In the genomic region with DNA sequence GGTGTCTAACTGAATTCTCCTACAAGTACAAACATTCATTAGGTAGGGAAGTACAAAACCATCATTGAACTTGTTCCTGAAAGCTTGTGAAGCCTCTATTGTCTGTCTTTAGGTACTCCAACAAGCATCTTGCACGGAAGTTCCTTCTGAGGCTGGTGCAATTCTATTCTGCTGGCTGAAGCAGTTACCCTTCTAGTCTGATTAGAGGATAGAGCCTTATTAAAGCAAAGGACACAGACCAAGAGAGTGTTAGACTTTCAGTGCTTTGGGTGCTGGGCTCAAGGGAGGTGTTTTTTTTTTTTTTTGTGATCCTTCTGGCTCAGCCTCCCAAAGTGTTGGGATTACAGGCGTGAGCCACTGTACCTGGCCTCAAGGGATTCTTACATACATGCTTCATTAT, we compare ENCODE assay signal across 31 cellular contexts. TPM values are rescaled to one million over a fixed set of nuclear protein-coding genes. Genes with fewer than 3 reads are reported as not detected.
DNase-seq lines count a peak whose midpoint lies in the region; ATAC-seq, FAIRE-seq and TF ChIP-seq lines count a peak whose summit lies in the region.
"Had no signal": no experiment of that assay in that cellular context is flagged by ENCODE, and none has a peak within 500 bp of the region (broad histone marks: within the 10 kb centered on the region; RNA-seq: fewer than 3 reads in every experiment).

No MANE protein-coding gene starts in this region.

- H3K4me1 ChIP-seq in HepG2 (ENCODE audit: insufficient read depth, low read length) = peaks cover 70% of the 10 kb centered on the region
- H3K4me1 ChIP-seq in right lobe of liver = peaks cover 0 to 36% (median 4%) of the 10 kb centered on the region in 4 donors
- peaks cover 7 to 26% (median 20%) of the 10 kb centered on the region in 4 experiments for H3K4me1 ChIP-seq in H1 (replicated peaks in 1 of 4; ENCODE audit: control insufficient read depth in 3 of 4, insufficient read depth in 4 of 4, low read length in 3 of 4)

- H3K23ac ChIP-seq in H1 (ENCODE audit: insufficient read length) = no peak overlapping the region

- H3K36me3 ChIP-seq in HepG2 (replicated peaks in 1 of 2; ENCODE audit: control insufficient read depth in 1 of 2, insufficient read depth in 2 of 2, low read length in 2 of 2) (no peaks in the 10 kb centered on the region), right lobe of liver (no peaks in the 10 kb centered on the region), H1 (ENCODE audit: control insufficient read depth in 2 of 4, insufficient read depth in 4 of 4, low read length in 3 of 4) (no peaks in the 10 kb centered on the region)
- H3K36me3 ChIP-seq: adrenal gland, ovary had no signal

- H3K9me3 ChIP-seq in HepG2 (ENCODE audit: low read length) (no peaks in the 10 kb centered on the region), right lobe of liver (no peaks in the 10 kb centered on the region), H1 (ENCODE audit: insufficient read depth in 2 of 2, low read depth in 1 of 2, low read length in 1 of 2) (no peaks in the 10 kb centered on the region)
- H3K9me3 ChIP-seq: adrenal gland, body of pancreas, ovary had no signal

- H3K79me2 ChIP-seq in HepG2 (ENCODE audit: insufficient read depth, low read length) = no peaks in the 10 kb centered on the region
- H3K79me2 ChIP-seq in H1 (ENCODE audit: control insufficient read depth in 1 of 2, insufficient read depth in 2 of 2, low read length in 2 of 2) = no peaks in the 10 kb centered on the region
- H3K79me2 ChIP-seq: hepatocyte had no signal

- no peaks in the 10 kb centered on the region for H3K23me2 ChIP-seq in H1 (ENCODE audit: low read depth, low read length)

- H4K20me1 ChIP-seq in HepG2 (ENCODE audit: insufficient read depth, low read length) = no peaks in the 10 kb centered on the region
- no peaks in the 10 kb centered on the region for H4K20me1 ChIP-seq in H1 (replicated peaks in 1 of 2; ENCODE audit: control insufficient read depth in 1 of 2, insufficient read depth in 2 of 2, low read length in 2 of 2)

- no peak overlapping the region for H3K14ac ChIP-seq in H1 (ENCODE audit: insufficient read length)

- TF ChIP-seq POLR2A in HepG2 (IDR thresholded peaks at IDR 0.05; ENCODE audit: insufficient read depth in 1 of 2, low read depth in 2 of 2, low read length in 2 of 2) (no peak), right lobe of liver (IDR thresholded peaks at IDR 0.05) (no peak), H1 (IDR thresholded peaks at IDR 0.05; ENCODE audit: control extremely low read depth in 1 of 2, low read depth in 2 of 2, low read length in 2 of 2) (no peak)

- BruUV-seq in HepG2 (replicated peaks; lab: Mats Ljungman, UMichigan) = no TSS peak

- no peak overlapping the region for H4K8ac ChIP-seq in H1 (ENCODE audit: extremely low read depth, insufficient read depth, low read length)

- FAIRE-seq in HepG2 (lab: Jason Lieb, UNC) (no peak), H1 (lab: Jason Lieb, UNC) (no peak)
- FAIRE-seq: A204.1, GM12878, small intestine, urothelium cell line had no signal

- in situ Hi-C loops in HepG2 (cut with HindIII; ENCODE audit: extremely low pct_ligation_motif_present, low pct_unique_long_range_greater_than_20kb) = no loop called here
- in situ Hi-C loops in SK-MEL-5 (cut with HindIII; ENCODE audit: low pct_unique_long_range_greater_than_20kb, low sequenced_read_pairs) = no loop called here

- no peak overlapping the region for H2BK20ac ChIP-seq in H1 (ENCODE audit: low read length)

- no peak overlapping the region for H2BK15ac ChIP-seq in H1 (ENCODE audit: low read length)

- no peak overlapping the region for H4K5ac ChIP-seq in H1 (ENCODE audit: insufficient read length, low read depth, low read length)

- H3K4me2 ChIP-seq in HepG2 (ENCODE audit: low read depth, low read length) = no peak overlapping the region
- H3K4me2 ChIP-seq in H1 (ENCODE audit: insufficient read depth in 1 of 2, low read depth in 2 of 2, low read length in 2 of 2) = no peak overlapping the region; a peak in 1 of 4 replicates
- H3K4me2 ChIP-seq: hepatocyte had no signal

- peak overlapping the region; percentile 55; the same call in 1 of the 2 replicates for H2BK12ac ChIP-seq in H1 (ENCODE audit: low read depth, low read length)

- CTCF ChIA-PET in HepG2 (lab: Yijun Ruan, JAX; ENCODE audit: low intra/inter-chr PET ratio, low total read pairs) = interaction anchor here (2.7 kb wide), 1 partner anchor 11 kb away, joined by 10 read pairs; no protein-coding TSS in a partner anchor
- CTCF ChIA-PET in H1 (lab: Charles Lee; ENCODE audit: partially characterized antibody) = interaction anchor here (0.9 to 10.6 kb wide), 5 partner anchors 12 to 494 kb away, joined by 3 to 179 read pairs (median 27); no protein-coding TSS in a partner anchor

- no peak overlapping the region for H2BK120ac ChIP-seq in H1 (replicated peaks; ENCODE audit: low read depth, low read length)

- H3K18ac ChIP-seq in H1 (ENCODE audit: extremely low read depth, low read length) = no peak overlapping the region

- H3K27me3 ChIP-seq in HepG2 (ENCODE audit: control insufficient read depth in 1 of 2, insufficient read depth in 2 of 2, low read length in 2 of 2) = no peaks in the 10 kb centered on the region
- no peaks in the 10 kb centered on the region for H3K27me3 ChIP-seq in right lobe of liver
- H3K27me3 ChIP-seq in H1 (replicated peaks in 1 of 4; ENCODE audit: control insufficient read depth in 3 of 4, extremely low read depth in 1 of 4, insufficient read depth in 3 of 4, low read length in 3 of 4) = peaks cover 0 to 5% (median 2%) of the 10 kb centered on the region in 4 experiments; a peak in 1 of 7 replicates
- H3K27me3 ChIP-seq: adrenal gland, body of pancreas, hepatocyte, ovary had no signal

- intact Hi-C loops in HepG2 (cut with micrococcal nuclease; ENCODE audit: unreplicated experiment) = loop anchor here (5.0 kb wide), 1 partner anchor 885 kb away; a partner anchor contains a TSS
- intact Hi-C loops in right lobe of liver (cut with DNase I) = no loop called here

- peak overlapping the region; percentile 98 for H3K27ac ChIP-seq in HepG2 (ENCODE audit: extremely low read length, insufficient read depth, low read length)
- peak overlapping the region in 1 of 3 donors; percentile 7 for H3K27ac ChIP-seq in right lobe of liver
- no peak overlapping the region for H3K27ac ChIP-seq in H1 (ENCODE audit: low read depth, low read length)
- H3K27ac ChIP-seq: body of pancreas, hepatocyte, ovary had no signal

- H2BK5ac ChIP-seq in H1 (ENCODE audit: low read depth, low read length) = no peak overlapping the region

- H2AFZ ChIP-seq in HepG2 (ENCODE audit: low read length) = peak overlapping the region; percentile 5
- H2AFZ ChIP-seq in H1 (ENCODE audit: low read length) = no peak overlapping the region
- H2AFZ ChIP-seq: hepatocyte had no signal

- no peak overlapping the region for H4K91ac ChIP-seq in H1 (replicated peaks; ENCODE audit: insufficient read length, low read length)

- H2AK5ac ChIP-seq in H1 (ENCODE audit: low read depth, low read length) = no peak overlapping the region

- H3K56ac ChIP-seq in H1 (replicated peaks; ENCODE audit: insufficient read length, low read depth, low read length) = no peak overlapping the region

- TF ChIP-seq EP300 in HepG2 (IDR thresholded peaks at IDR 0.05; ENCODE audit: low read depth in 2 of 2, low read length in 2 of 2) (no peak), HepG2 (CRISPR knock-in tag; IDR thresholded peaks at IDR 0.05; ENCODE audit: borderline replicate concordance) (no peak), H1 (IDR thresholded peaks at IDR 0.05; ENCODE audit: borderline replicate concordance in 1 of 2, low read depth in 2 of 2, low read length in 2 of 2) (no peak)

- DNase-seq in HepG2 (ENCODE audit: low spot score) = no peak
- no peak for DNase-seq in right lobe of liver
- peak; percentile 49 for DNase-seq in SK-MEL-5 (ENCODE audit: low read depth, low spot score)
- peak in 1 of 2 experiments; percentile 24 for DNase-seq in H1 (ENCODE audit: low read depth in 1 of 2, low spot score in 2 of 2)
- DNase-seq in mesenteric fat pad (ENCODE audit: low spot score) = no peak
- no peak for DNase-seq in GF-D8 (lab: John Stamatoyannopoulos, UW)
- DNase-seq: activated CD4-positive, alpha-beta T cell treated with anti-CD3 and anti-CD28 coated beads, Interleukin-2, amount 50 U/mL, for 48 hours; activated CD4-positive, CD25-positive, alpha-beta regulatory T cell treated with anti-CD3 and anti-CD28 coated beads, Interleukin-2, amount 50 U/mL, for 72 hours; activated CD8-positive, alpha-beta memory T cell treated with anti-CD3 and anti-CD28 coated beads, Interleukin-2, amount 50 U/mL, for 4 hours; activated naive CD4-positive, alpha-beta T cell treated with anti-CD3 and anti-CD28 coated beads, Interleukin-2, amount 10 ng/mL, durations not matched to agents 7 days and 5 days; adrenal gland; AML-193; body of pancreas; CD4-positive, alpha-beta T cell; cerebellar nuclear complex; H7; NCI-H1048; NCI-H2107; NCI-H446 treated with DMSO at 0.1 percent for 48 hours; ovary; retina; small intestine; stimulated activated naive CD8-positive, alpha-beta T cell treated with anti-CD3 and anti-CD28 coated beads, Interleukin-15, amount 100 ng/mL, for 72 hours; T-helper 1 cell had no signal

- TF ChIP-seq CTCF in HepG2 (CRISPR knock-in tag; IDR thresholded peaks at IDR 0.05) = no peak
- no peak for TF ChIP-seq CTCF in right lobe of liver (IDR thresholded peaks at IDR 0.05)
- TF ChIP-seq CTCF in H1 (IDR thresholded peaks at IDR 0.05; ENCODE audit: control extremely low read depth in 1 of 3, insufficient read depth in 1 of 3, low read depth in 1 of 3, low read length in 3 of 3) = no peak

- ATAC-seq in HepG2 (no peak), right lobe of liver (no peak), HG02970 (IDR thresholded peaks at IDR 0.05; ENCODE audit: low FRiP score, unreplicated experiment) (no peak), HG02763 (IDR thresholded peaks at IDR 0.05; ENCODE audit: unreplicated experiment) (no peak)
- ATAC-seq: body of pancreas; stimulated activated naive CD8-positive, alpha-beta T cell treated with anti-CD3 and anti-CD28 coated beads, Interleukin-15, amount 100 ng/mL, for 72 hours had no signal

- TF ChIP-seq RAD21 in HepG2 (CRISPR knock-in tag; IDR thresholded peaks at IDR 0.05) (no peak), H1 (IDR thresholded peaks at IDR 0.05 in 1 of 2, conservative IDR thresholded peaks at IDR 0.05 in 1 of 2; ENCODE audit: low read depth in 2 of 2, low read length in 2 of 2) (no peak)

- H3K9ac ChIP-seq in HepG2 (ENCODE audit: insufficient read depth, low read depth, low read length) (no peak overlapping the region), H1 (replicated peaks in 1 of 4; ENCODE audit: extremely low read depth in 1 of 4, low read depth in 3 of 4, low read length in 3 of 4) (no peak overlapping the region)

- no peaks in the 10 kb centered on the region for H3K79me1 ChIP-seq in H1 (ENCODE audit: low read depth, low read length)

- no peak overlapping the region for H3K4me3 ChIP-seq in HepG2 (replicated peaks in 1 of 3; ENCODE audit: insufficient read depth in 1 of 3, low read depth in 2 of 3, low read length in 3 of 3)
- no peak overlapping the region for H3K4me3 ChIP-seq in right lobe of liver
- H3K4me3 ChIP-seq in H1 (ENCODE audit: extremely low read depth in 1 of 4, insufficient read depth in 2 of 4, low read depth in 3 of 4, low read length in 4 of 4) = no peak overlapping the region
- H3K4me3 ChIP-seq: adrenal gland, body of pancreas, GM12878, hepatocyte, lung, ovary had no signal

- POLR2A ChIA-PET in HepG2 (lab: Yijun Ruan, JAX) (interaction anchor here (1.1 to 5.0 kb wide), 2 partner anchors 11 to 13 kb away, joined by 3 to 53 read pairs; no protein-coding TSS in a partner anchor), H1 (lab: Charles Lee; ENCODE audit: partially characterized antibody) (interaction anchor here (1.3 to 5.9 kb wide), 4 partner anchors 10 to 47 kb away, joined by 3 to 197 read pairs (median 94); no protein-coding TSS in a partner anchor)

- H3K4ac ChIP-seq in H1 (replicated peaks; ENCODE audit: insufficient read length, low read depth, low read length) = no peak overlapping the region

- WGBS in HepG2 (ENCODE audit: low lambda C conversion rate) = 81% methylated on average over 2 of the region's 2 CpGs
- WGBS in right lobe of liver (ENCODE audit: insufficient coverage, low coverage, low lambda C conversion rate, missing lambda C conversion rate) = 88% methylated on average over 2 of the region's 2 CpGs
- 82% methylated on average over 2 of the region's 2 CpGs; no CpG with 5 or more reads in 1 of the 2 experiments for WGBS in H1 (ENCODE audit: extremely low coverage in 1 of 2, insufficient coverage in 1 of 2, insufficient read length in 1 of 2, insufficient replicate concordance in 2 of 2, low coverage in 1 of 2, low lambda C conversion rate in 2 of 2, missing lambda C conversion rate in 1 of 2), 2 experiments

RNA-seq across cellular contexts. Expression of a gene that starts 43.8 kb away (rescaled TPM):
- total RNA-seq in HepG2 (2016; rRNA removed; fragmentation: Illumina TruSeq; extraction: Trizol) = 2.9 and 4.9 TPM in 2 replicates
- 0.79 and 1.2 TPM in 2 replicates for total RNA-seq in HepG2 (2016; cell fraction: cytosol; rRNA removed; fragmentation: Illumina TruSeq; extraction: Trizol; ENCODE audit: low read depth)
- total RNA-seq in HepG2 (2016; cell fraction: insoluble cytoplasmic fraction; rRNA removed; fragmentation: Illumina TruSeq; extraction: Trizol) = 3.2 and 4.8 TPM in 2 replicates
- total RNA-seq in HepG2 (2016; cell fraction: membrane; rRNA removed; fragmentation: Illumina TruSeq; extraction: Trizol) = 2.1 and 2.5 TPM in 2 replicates
- 7.4 and 8.0 TPM in 2 replicates for total RNA-seq in HepG2 (2016; cell fraction: nucleus; rRNA removed; fragmentation: Illumina TruSeq; extraction: Trizol)
- 2.6 and 3.5 TPM in 2 replicates for polyA plus RNA-seq in HepG2 (2011; rRNA removed)
- polyA plus RNA-seq in HepG2 (2011; cell fraction: cytosol; rRNA removed) = 3.1 and 5.9 TPM in 2 replicates
- polyA plus RNA-seq in HepG2 (2011; cell fraction: nucleus; rRNA removed) = 6.0 and 6.9 TPM in 2 replicates
- polyA plus RNA-seq in HepG2 (2012) = 1.3 and 1.7 TPM in 2 replicates
- polyA plus RNA-seq in HepG2 (2016; cell fraction: cytosol; fragmentation: Illumina TruSeq; extraction: Trizol; ENCODE audit: low read depth) = 0.36 and 0.60 TPM in 2 replicates
- 2.6 TPM in 2 replicates for polyA plus RNA-seq in HepG2 (2016; cell fraction: insoluble cytoplasmic fraction; fragmentation: Illumina TruSeq; extraction: Trizol; ENCODE audit: low read depth)
- 1.4 and 1.5 TPM in 2 replicates for polyA plus RNA-seq in HepG2 (2016; cell fraction: membrane; fragmentation: Illumina TruSeq; extraction: Trizol; ENCODE audit: low read depth)
- polyA plus RNA-seq in HepG2 (2016; cell fraction: nucleus; fragmentation: Illumina TruSeq; extraction: Trizol; ENCODE audit: insufficient read depth, low read depth) = 5.5 and 6.1 TPM in 2 replicates
- polyA minus RNA-seq in HepG2 (2011; rRNA and poly(A)+ RNA removed; ENCODE audit: low replicate concordance) = 1.1 and 11.2 TPM in 2 replicates
- polyA minus RNA-seq in HepG2 (2011; cell fraction: cytosol; rRNA and poly(A)+ RNA removed) = 2.0 and 2.2 TPM in 2 replicates
- 12.7 and 14.0 TPM in 2 replicates for polyA minus RNA-seq in HepG2 (2011; cell fraction: nucleus; rRNA and poly(A)+ RNA removed)
- total RNA-seq in right lobe of liver = 1 to 10 TPM; 2.2 to 4.1 (median 2.7) TPM
- 24.3 and 29.4 TPM in 2 replicates for total RNA-seq in SK-MEL-5 (2014; rRNA removed; shearing (Covaris generic))
- polyA plus RNA-seq in SK-MEL-5 (2015; cell fraction: cytosol; rRNA removed) = 20.9 and 25.2 TPM in 2 replicates
- 10.7 and 15.1 TPM in 2 replicates for polyA plus RNA-seq in SK-MEL-5 (2015; cell fraction: nucleus; rRNA removed)
- total RNA-seq in H1 (2021; fragmentation: NEBNext Ultra II Directional; extraction: Animal tissue kit (Norgen Biotek cat#: 25700)) = 0.15 and 0.27 TPM in 2 replicates
- 0.51 and 0.74 TPM in 2 replicates for polyA plus RNA-seq in H1 (2011; rRNA removed)
- polyA plus RNA-seq in H1 (2011; cell fraction: cytosol; rRNA removed) = 0.28 TPM
- 0.43 TPM for polyA plus RNA-seq in H1 (2011; cell fraction: nucleus; rRNA removed)
- polyA plus RNA-seq in H1 (2012, experiment 1 of 2) = 0.16 to 0.32 TPM (median 0.17 TPM) in 4 replicates
- polyA plus RNA-seq in H1 (2012, experiment 2 of 2) = 0.17 TPM
- 0.18 TPM for polyA plus RNA-seq in H1 (2013, experiment 1 of 2)
- 0.18 TPM for polyA plus RNA-seq in H1 (2013, experiment 2 of 2)
- polyA minus RNA-seq in H1 (2011; rRNA and poly(A)+ RNA removed) = 0.50 and 1.2 TPM in 2 replicates
- polyA minus RNA-seq in H1 (2011; cell fraction: cytosol; rRNA and poly(A)+ RNA removed) = not detected
- polyA minus RNA-seq in H1 (2011; cell fraction: nucleus; rRNA and poly(A)+ RNA removed) = 2.4 TPM
- 2.5 TPM for total RNA-seq in mesenteric fat pad
